In genomic region chr7:27641576-27642230, GRCh38 we compare ENCODE assay signal across 10 cellular contexts. TPM values are rescaled to one million over a fixed set of nuclear protein-coding genes. Genes with fewer than 3 reads are reported as not detected.
DNase-seq lines count a peak whose midpoint lies in the region; ATAC-seq and TF ChIP-seq lines count a peak whose summit lies in the region.
"Had no signal": no experiment of that assay in that cellular context is flagged by ENCODE, and none has a peak within 500 bp of the region (broad histone marks: within the 10 kb centered on the region; RNA-seq: fewer than 3 reads in every experiment).

No MANE protein-coding gene starts in this region.

- H3K27ac Mint-ChIP-seq in natural killer cell, result peak overlapping the region in 1 of 2 donors; percentile 63
- H3K27ac Mint-ChIP-seq in activated CD4-positive, alpha-beta T cell treated with anti-CD3 and anti-CD28 coated beads, Interleukin-2, amount 10 ng/mL, durations not matched to agents 7 days and 5 days, result no peak overlapping the region
- no peak overlapping the region for H3K27ac Mint-ChIP-seq in activated T-cell treated with anti-CD3 and anti-CD28 coated beads, Interleukin-2, amount 50 U/mL, for 24 hours
- no peak overlapping the region for H3K27ac Mint-ChIP-seq in activated CD4-positive, alpha-beta memory T cell treated with anti-CD3 and anti-CD28 coated beads, Interleukin-2, amount 10 ng/mL, durations not matched to agents 7 days and 5 days

- H3K4me2 ChIP-seq in mammary epithelial cell (ENCODE audit: insufficient read depth, low read depth, low read length), result peak overlapping the region; percentile 50

- dilution Hi-C loops in mammary epithelial cell (cut with HindIII; ENCODE audit: low sequenced_read_pairs), result no loop called here

- peaks cover 20% of the 10 kb centered on the region for H3K4me1 ChIP-seq in mammary epithelial cell (ENCODE audit: insufficient read depth, low read length)

- no peaks in the 10 kb centered on the region for H3K27me3 Mint-ChIP-seq in natural killer cell (ENCODE audit: low read depth in 2 of 2)
- H3K27me3 Mint-ChIP-seq in activated CD4-positive, alpha-beta T cell treated with anti-CD3 and anti-CD28 coated beads, Interleukin-2, amount 10 ng/mL, durations not matched to agents 7 days and 5 days, result no peaks in the 10 kb centered on the region
- H3K27me3 Mint-ChIP-seq in activated T-cell treated with anti-CD3 and anti-CD28 coated beads, Interleukin-2, amount 50 U/mL, for 24 hours, result no peaks in the 10 kb centered on the region
- no peaks in the 10 kb centered on the region for H3K27me3 Mint-ChIP-seq in activated CD4-positive, alpha-beta memory T cell treated with anti-CD3 and anti-CD28 coated beads, Interleukin-2, amount 10 ng/mL, durations not matched to agents 7 days and 5 days

- POLR2A ChIA-PET in activated CD4-positive, alpha-beta T cell treated with anti-CD3 and anti-CD28 coated beads, Interleukin-2, amount 10 ng/mL, durations not matched to agents 7 days and 5 days (lab: Charles Lee), result no interaction called here
- POLR2A ChIA-PET in activated CD4-positive, alpha-beta memory T cell treated with anti-CD3 and anti-CD28 coated beads, Interleukin-2, amount 10 ng/mL, durations not matched to agents 7 days and 5 days (lab: Charles Lee), result interaction anchor here (0.7 to 2.8 kb wide), 2 partner anchors 21 kb away, joined by 3 to 11 read pairs; partner anchors contain the start of gene HIBADH

- H3K9me3 ChIP-seq in mammary epithelial cell (replicated peaks; ENCODE audit: insufficient read depth, low read length), result no peaks in the 10 kb centered on the region

- TF ChIP-seq CTCF in mammary epithelial cell (conservative IDR thresholded peaks at IDR 0.05 in 1 of 2, IDR thresholded peaks at IDR 0.05 in 1 of 2; ENCODE audit: extremely low read depth in 1 of 2, insufficient read depth in 1 of 2, low read depth in 1 of 2, low read length in 2 of 2) (no peak), natural killer cell (IDR thresholded peaks at IDR 0.05) (no peak)

- no peak overlapping the region for H3K27ac ChIP-seq in mammary epithelial cell (ENCODE audit: insufficient read depth, low read depth, low read length)

- no peak overlapping the region for H3K4me3 ChIP-seq in mammary epithelial cell (replicated peaks in 1 of 3; ENCODE audit: insufficient read depth in 1 of 3, low read depth in 2 of 3, low read length in 3 of 3)

- no peak overlapping the region for H3K9ac ChIP-seq in mammary epithelial cell (ENCODE audit: insufficient read depth, low read length)

- H2AFZ ChIP-seq in mammary epithelial cell (ENCODE audit: low read depth, low read length), result no peak overlapping the region

- H3K79me2 ChIP-seq in mammary epithelial cell (ENCODE audit: insufficient read depth, low read length), result peaks cover 10% of the 10 kb centered on the region

- no peaks in the 10 kb centered on the region for H3K27me3 ChIP-seq in mammary epithelial cell (ENCODE audit: insufficient read depth, low read length)

- WGBS in mammary epithelial cell (ENCODE audit: low coverage, missing lambda C conversion rate), result 94% methylated on average over 4 of the region's 4 CpGs

- no peaks in the 10 kb centered on the region for H3K36me3 ChIP-seq in mammary epithelial cell (ENCODE audit: insufficient read depth, low read length)

- peaks cover 0 to 2% of the 10 kb centered on the region in 2 donors for H3K9me3 Mint-ChIP-seq in natural killer cell
- peaks cover 5% of the 10 kb centered on the region for H3K9me3 Mint-ChIP-seq in activated CD4-positive, alpha-beta T cell treated with anti-CD3 and anti-CD28 coated beads, Interleukin-2, amount 10 ng/mL, durations not matched to agents 7 days and 5 days
- no peaks in the 10 kb centered on the region for H3K9me3 Mint-ChIP-seq in activated T-cell treated with anti-CD3 and anti-CD28 coated beads, Interleukin-2, amount 50 U/mL, for 24 hours
- no peaks in the 10 kb centered on the region for H3K9me3 Mint-ChIP-seq in activated CD4-positive, alpha-beta memory T cell treated with anti-CD3 and anti-CD28 coated beads, Interleukin-2, amount 10 ng/mL, durations not matched to agents 7 days and 5 days

- peak; percentile 88 for ATAC-seq in GM18511 (IDR thresholded peaks at IDR 0.05; ENCODE audit: unreplicated experiment)
- ATAC-seq in HG02981 (IDR thresholded peaks at IDR 0.05; ENCODE audit: unreplicated experiment), result peak; percentile 83
- peak; percentile 21 to 71 (median 59) for ATAC-seq in natural killer cell

- no peaks in the 10 kb centered on the region for H3K36me3 Mint-ChIP-seq in natural killer cell
- peaks cover 10% of the 10 kb centered on the region for H3K36me3 Mint-ChIP-seq in activated CD4-positive, alpha-beta T cell treated with anti-CD3 and anti-CD28 coated beads, Interleukin-2, amount 10 ng/mL, durations not matched to agents 7 days and 5 days (ENCODE audit: low read depth)
- H3K36me3 Mint-ChIP-seq in activated T-cell treated with anti-CD3 and anti-CD28 coated beads, Interleukin-2, amount 50 U/mL, for 24 hours (ENCODE audit: low read depth), result peaks cover 35% of the 10 kb centered on the region
- H3K36me3 Mint-ChIP-seq in activated CD4-positive, alpha-beta memory T cell treated with anti-CD3 and anti-CD28 coated beads, Interleukin-2, amount 10 ng/mL, durations not matched to agents 7 days and 5 days (ENCODE audit: low read depth), result peaks cover 13% of the 10 kb centered on the region

- H4K20me1 ChIP-seq in mammary epithelial cell (ENCODE audit: insufficient read depth, low read length), result no peaks in the 10 kb centered on the region

- DNase-seq in mammary epithelial cell, result no peak
- no peak for DNase-seq in natural killer cell
- no peak for DNase-seq in activated CD4-positive, alpha-beta T cell treated with anti-CD3 and anti-CD28 coated beads, Interleukin-2, amount 10 ng/mL, durations not matched to agents 7 days and 5 days
- DNase-seq in activated T-cell treated with anti-CD3 and anti-CD28 coated beads, Interleukin-2, amount 50 U/mL, for 24 hours, result no peak
- DNase-seq in activated CD4-positive, alpha-beta memory T cell treated with anti-CD3 and anti-CD28 coated beads, Interleukin-2, amount 10 ng/mL, durations not matched to agents 7 days and 5 days, result no peak
- DNase-seq in NCI-H187 (lab: John Stamatoyannopoulos, UW), result no peak
- DNase-seq: effector CD8-positive, alpha-beta T cell; NCI-H526 treated with DMSO at 0.1 percent for 48 hours had no signal

- intact Hi-C loops in mammary epithelial cell (cut with micrococcal nuclease) (no loop called here), natural killer cell (cut with micrococcal nuclease) (no loop called here)

- in situ Hi-C loops in mammary epithelial cell (cut with MboI; ENCODE audit: low sequenced_read_pairs in 2 of 2), result no loop called here

- no peak overlapping the region for H3K4me3 Mint-ChIP-seq in natural killer cell
- no peak overlapping the region for H3K4me3 Mint-ChIP-seq in activated CD4-positive, alpha-beta T cell treated with anti-CD3 and anti-CD28 coated beads, Interleukin-2, amount 10 ng/mL, durations not matched to agents 7 days and 5 days
- no peak overlapping the region for H3K4me3 Mint-ChIP-seq in activated T-cell treated with anti-CD3 and anti-CD28 coated beads, Interleukin-2, amount 50 U/mL, for 24 hours
- H3K4me3 Mint-ChIP-seq in activated CD4-positive, alpha-beta memory T cell treated with anti-CD3 and anti-CD28 coated beads, Interleukin-2, amount 10 ng/mL, durations not matched to agents 7 days and 5 days, result no peak overlapping the region

- peaks cover 11 to 15% of the 10 kb centered on the region in 2 donors for H3K4me1 Mint-ChIP-seq in natural killer cell
- peaks cover 15% of the 10 kb centered on the region for H3K4me1 Mint-ChIP-seq in activated CD4-positive, alpha-beta T cell treated with anti-CD3 and anti-CD28 coated beads, Interleukin-2, amount 10 ng/mL, durations not matched to agents 7 days and 5 days
- H3K4me1 Mint-ChIP-seq in activated T-cell treated with anti-CD3 and anti-CD28 coated beads, Interleukin-2, amount 50 U/mL, for 24 hours (ENCODE audit: low read depth), result peaks cover 22% of the 10 kb centered on the region
- H3K4me1 Mint-ChIP-seq in activated CD4-positive, alpha-beta memory T cell treated with anti-CD3 and anti-CD28 coated beads, Interleukin-2, amount 10 ng/mL, durations not matched to agents 7 days and 5 days, result peaks cover 19% of the 10 kb centered on the region

- no TSS peak for BruUV-seq in mammary epithelial cell (replicated peaks; lab: Mats Ljungman, UMichigan)

- CTCF ChIA-PET in mammary epithelial cell (lab: Charles Lee; ENCODE audit: low non-redundant PET), result no interaction called here
- CTCF ChIA-PET in activated CD4-positive, alpha-beta T cell treated with anti-CD3 and anti-CD28 coated beads, Interleukin-2, amount 10 ng/mL, durations not matched to agents 7 days and 5 days (lab: Charles Lee), result interaction anchor here (1.3 kb wide), 1 partner anchor 13 kb away, joined by 6 read pairs; no protein-coding TSS in a partner anchor
- CTCF ChIA-PET in activated CD4-positive, alpha-beta memory T cell treated with anti-CD3 and anti-CD28 coated beads, Interleukin-2, amount 10 ng/mL, durations not matched to agents 7 days and 5 days (lab: Charles Lee), result interaction anchor here (0.7 to 1.5 kb wide), 5 partner anchors 10 to 1651 kb away, joined by 3 to 6 read pairs (median 3); no protein-coding TSS in a partner anchor

RNA-seq across cellular contexts. Expression of gene HIBADH, which starts 21.0 kb away (rescaled TPM):
- 10 to 100 TPM; 26.0 to 42.3 TPM for total RNA-seq in mammary epithelial cell
- 37.6 TPM for polyA plus RNA-seq in mammary epithelial cell
- polyA minus RNA-seq in mammary epithelial cell, result 30.9 TPM
- total RNA-seq in natural killer cell, result 1 to 10 TPM; 8.0 to 9.9 (median 8.1) TPM
- total RNA-seq in activated CD4-positive, alpha-beta T cell treated with anti-CD3 and anti-CD28 coated beads, Interleukin-2, amount 10 ng/mL, durations not matched to agents 7 days and 5 days, result 10 to 100 TPM; 12.8 TPM
- total RNA-seq in activated CD4-positive, alpha-beta memory T cell treated with anti-CD3 and anti-CD28 coated beads, Interleukin-2, amount 10 ng/mL, durations not matched to agents 7 days and 5 days, result 10 to 100 TPM; 13.1 to 13.3 TPM
